ENCODE assay signal across 18 cellular contexts in genomic region chr7:138926241-138926612, GRCh38. TPM values are rescaled to one million over a fixed set of nuclear protein-coding genes. Genes with fewer than 3 reads are reported as not detected.
DNase-seq lines count a peak whose midpoint lies in the region; ATAC-seq, FAIRE-seq and TF ChIP-seq lines count a peak whose summit lies in the region.
"Had no signal": no experiment of that assay in that cellular context is flagged by ENCODE, and none has a peak within 500 bp of the region (broad histone marks: within the 10 kb centered on the region; RNA-seq: fewer than 3 reads in every experiment).

No MANE protein-coding gene starts in this region.

- H3K36me3 ChIP-seq in endodermal cell (ENCODE audit: control insufficient read depth, insufficient read depth, low read length): no peaks in the 10 kb centered on the region
- no peaks in the 10 kb centered on the region for H3K36me3 ChIP-seq in small intestine (ENCODE audit: control insufficient read depth in 2 of 2, insufficient read depth in 2 of 2, low read length in 2 of 2)
- H3K36me3 ChIP-seq: tibial artery had no signal

- no peak for FAIRE-seq in small intestine (lab: Jason Lieb, UNC)
- FAIRE-seq: bronchial epithelial cell, H54, keratinocyte, TTC549 had no signal

- DNase-seq in AG04450 (ENCODE audit: low read depth, low spot score) (no peak), endodermal cell (no peak), small intestine (no peak), SHP77 (lab: John Stamatoyannopoulos, UW) (no peak)
- DNase-seq: Karpas-422; NCI-H187 treated with DMSO at 0.1 percent for 48 hours; NCI-H774; stimulated activated CD8-positive, alpha-beta memory T cell treated with anti-CD3 and anti-CD28 coated beads, Interleukin-4, amount 100 ng/mL, for 48 hours; tibial artery had no signal

- H3K4me1 ChIP-seq in endodermal cell (ENCODE audit: control insufficient read depth, insufficient read depth, low read length): peaks cover 4% of the 10 kb centered on the region
- no peaks in the 10 kb centered on the region for H3K4me1 ChIP-seq in small intestine (ENCODE audit: control insufficient read depth in 2 of 2, insufficient read depth in 1 of 2, low read depth in 1 of 2, low read length in 1 of 2)
- H3K4me1 ChIP-seq: tibial artery had no signal

- H3K27ac ChIP-seq in AG04450 (ENCODE audit: low read depth, low read length) (peak overlapping the region; percentile 65), endodermal cell (ENCODE audit: low read depth, low read length) (peak overlapping the region; percentile 42), small intestine (ENCODE audit: low read depth in 1 of 2, low read length in 1 of 2) (no peak overlapping the region)
- H3K27ac ChIP-seq: tibial artery had no signal

- TF ChIP-seq CTCF in AG04450 (IDR thresholded peaks at IDR 0.05; ENCODE audit: low read depth, low read length) (no peak), endodermal cell (conservative IDR thresholded peaks at IDR 0.05) (no peak)

- H3K9me3 ChIP-seq in AG04450 (ENCODE audit: control insufficient read depth, insufficient read depth, low read length) (no peaks in the 10 kb centered on the region), endodermal cell (ENCODE audit: control insufficient read depth, low read length) (no peaks in the 10 kb centered on the region), small intestine (ENCODE audit: control insufficient read depth, low read depth) (no peaks in the 10 kb centered on the region)
- H3K9me3 ChIP-seq: tibial artery had no signal

- POLR2A ChIA-PET in AG04450 (lab: Yijun Ruan, JAX): no interaction called here

- no peaks in the 10 kb centered on the region for H3K9me3 Mint-ChIP-seq in endodermal cell
- H3K9me3 Mint-ChIP-seq: activated naive CD4-positive, alpha-beta T cell treated with anti-CD3 and anti-CD28 coated beads for 36 hours had no signal

- H3K9ac ChIP-seq in endodermal cell (ENCODE audit: extremely low read depth, low read length, poor library complexity, severe bottlenecking): no peak overlapping the region

- H3K27me3 ChIP-seq in AG04450 (ENCODE audit: control insufficient read depth, insufficient read depth, low read length) (no peaks in the 10 kb centered on the region), endodermal cell (ENCODE audit: control insufficient read depth, insufficient read depth, low read length, poor library complexity, severe bottlenecking) (no peaks in the 10 kb centered on the region), small intestine (ENCODE audit: control insufficient read depth in 2 of 2, insufficient read depth in 2 of 2, low read length in 2 of 2) (no peaks in the 10 kb centered on the region)
- H3K27me3 ChIP-seq: tibial artery had no signal

- H3K36me3 Mint-ChIP-seq in endodermal cell (ENCODE audit: low read depth): peaks cover 10% of the 10 kb centered on the region

- peak overlapping the region; percentile 30 for H3K27ac Mint-ChIP-seq in endodermal cell
- H3K27ac Mint-ChIP-seq: activated naive CD4-positive, alpha-beta T cell treated with anti-CD3 and anti-CD28 coated beads for 36 hours had no signal

- CTCF ChIA-PET in AG04450 (lab: Charles Lee): interaction anchor here (3.8 kb wide), 1 partner anchor 40 kb away, joined by 21 read pairs; no protein-coding TSS in a partner anchor

- no peak overlapping the region for H3K4me3 ChIP-seq in AG04450 (ENCODE audit: low read depth, low read length)
- H3K4me3 ChIP-seq in endodermal cell (ENCODE audit: low read length): no peak overlapping the region
- no peak overlapping the region for H3K4me3 ChIP-seq in small intestine (ENCODE audit: low read depth in 1 of 2, low read length in 2 of 2)
- H3K4me3 ChIP-seq: tibial artery had no signal

- 96 to 100% methylated on average over 3 to 8 of the region's 8 CpGs for WGBS in endodermal cell (ENCODE audit: insufficient coverage in 1 of 2, insufficient read length in 1 of 2), 2 experiments
- WGBS in small intestine, 3 donors: 81 to 88% (median 86%) methylated on average over 8 of the region's 8 CpGs

- H3K4me3 Mint-ChIP-seq in endodermal cell: no peak overlapping the region
- H3K4me3 Mint-ChIP-seq: activated naive CD4-positive, alpha-beta T cell treated with anti-CD3 and anti-CD28 coated beads for 36 hours had no signal

- peaks cover 14% of the 10 kb centered on the region for H3K4me1 Mint-ChIP-seq in endodermal cell

- H3K27me3 Mint-ChIP-seq in endodermal cell (ENCODE audit: insufficient read depth): no peaks in the 10 kb centered on the region

- ATAC-seq in GM19463 (IDR thresholded peaks at IDR 0.05; ENCODE audit: unreplicated experiment) (peak; percentile 12), HG03139 (IDR thresholded peaks at IDR 0.05; ENCODE audit: unreplicated experiment) (peak; percentile 21), GM18867 (IDR thresholded peaks at IDR 0.05; ENCODE audit: unreplicated experiment) (no peak), HG02763 (IDR thresholded peaks at IDR 0.05; ENCODE audit: unreplicated experiment) (no peak)

RNA-seq across cellular contexts. Expression of gene KIAA1549, which starts 55.0 kb away (rescaled TPM):
- polyA plus RNA-seq in AG04450 (2011; rRNA removed) (2.9 and 4.4 TPM in 2 replicates), small intestine (1 to 10 TPM in 1 of 3 donors, under 1 TPM in 2; under 0.01 to 2.1 (median 0.27) TPM)
- 7.0 and 8.2 TPM in 2 replicates for polyA minus RNA-seq in AG04450 (2011; rRNA and poly(A)+ RNA removed)
- total RNA-seq in endodermal cell: 10 to 100 TPM; 18.7 to 19.3 TPM
- polyA plus RNA-seq in endodermal cell (2013, experiment 1 of 2): 22.6 TPM
- polyA plus RNA-seq in endodermal cell (2013, experiment 2 of 2): 21.7 TPM

Comparison
In these comparisons a context has a peak if more than half of its experiments do, and no peak if none do; other contexts are left out.
1. H3K27ac ChIP-seq: peak in AG04450 (single experiment) and endodermal cell (single experiment); none in small intestine (0 of 2).
2. ATAC-seq: peak in GM19463 (single experiment) and HG03139 (single experiment); none in GM18867 (single experiment) and HG02763 (single experiment).